ENCODE assay signal across 8 cellular contexts in genomic region chr1:6209661-6210605, GRCh38. TPM values are rescaled to one million over a fixed set of nuclear protein-coding genes. Genes with fewer than 3 reads are reported as not detected.
DNase-seq lines count a peak whose midpoint lies in the region; ATAC-seq and TF ChIP-seq lines count a peak whose summit lies in the region.

No MANE protein-coding gene starts in this region.

- CTCF ChIA-PET in CD8-positive, alpha-beta T cell (lab: Charles Lee): interaction anchor here (0.5 to 1.9 kb wide), 3 partner anchors 10 to 16 kb away, joined by 3 to 4 read pairs (median 4); no protein-coding TSS in a partner anchor
- CTCF ChIA-PET in RWPE1 (lab: Yijun Ruan, JAX): interaction anchor here (0.6 to 0.7 kb wide), 4 partner anchors 15 to 1377 kb away, joined by 3 to 7 read pairs (median 4); no protein-coding TSS in a partner anchor

- no peaks in the 10 kb centered on the region for H3K9me3 ChIP-seq in CD8-positive, alpha-beta T cell (ENCODE audit: low read length)

- peaks cover 5% of the 10 kb centered on the region for H3K27me3 ChIP-seq in CD8-positive, alpha-beta T cell (ENCODE audit: insufficient read depth, low read length)
- H3K27me3 ChIP-seq in mesendoderm (ENCODE audit: insufficient read depth, low read length, poor library complexity): peaks cover 17% of the 10 kb centered on the region

- H3K9ac ChIP-seq in mesendoderm (ENCODE audit: low read length): no peak overlapping the region

- H3K27me3 Mint-ChIP-seq in CD8-positive, alpha-beta T cell (ENCODE audit: low read depth): peaks cover 19% of the 10 kb centered on the region
- H3K27me3 Mint-ChIP-seq in HFFc6 (ENCODE audit: insufficient read depth): peaks cover 1% of the 10 kb centered on the region; the same call in 1 of the 2 replicates
- peaks cover 15% of the 10 kb centered on the region for H3K27me3 Mint-ChIP-seq in activated naive CD4-positive, alpha-beta T cell treated with anti-CD3 and anti-CD28 coated beads, Interleukin-2, amount 50 U/mL, for 24 hours

- H3K79me1 ChIP-seq in mesendoderm (ENCODE audit: low read length): no peaks in the 10 kb centered on the region

- DNase-seq in CD8-positive, alpha-beta T cell: peak in 1 of 7 experiments; percentile 41
- DNase-seq in HFFc6 (no peak), mesendoderm (peak; percentile 56), RWPE1 (ENCODE audit: low spot score) (no peak), putamen (ENCODE audit: low spot score) (no peak), HT-29 (ENCODE audit: low spot score) (no peak)

- no peak overlapping the region for H3K4me3 ChIP-seq in CD8-positive, alpha-beta T cell (ENCODE audit: low read depth, low read length)
- H3K4me3 ChIP-seq in mesendoderm (ENCODE audit: low read length): no peak overlapping the region

- intact Hi-C loops in CD8-positive, alpha-beta T cell (cut with DNase I, micrococcal nuclease): no loop called here

- no peak overlapping the region for H3K27ac Mint-ChIP-seq in CD8-positive, alpha-beta T cell
- H3K27ac Mint-ChIP-seq in HFFc6: no peak overlapping the region
- H3K27ac Mint-ChIP-seq in activated naive CD4-positive, alpha-beta T cell treated with anti-CD3 and anti-CD28 coated beads, Interleukin-2, amount 50 U/mL, for 24 hours: no peak overlapping the region

- POLR2A ChIA-PET in CD8-positive, alpha-beta T cell (lab: Charles Lee): no interaction called here
- POLR2A ChIA-PET in RWPE1 (lab: Yijun Ruan, JAX; ENCODE audit: low non-redundant PET): interaction anchor here (0.5 to 0.6 kb wide), 2 partner anchors 9 to 13 kb away, joined by 3 read pairs; no protein-coding TSS in a partner anchor

- no peak overlapping the region for H3K56ac ChIP-seq in mesendoderm (ENCODE audit: low read length)

- H3K36me3 Mint-ChIP-seq in CD8-positive, alpha-beta T cell: no peaks in the 10 kb centered on the region
- no peaks in the 10 kb centered on the region for H3K36me3 Mint-ChIP-seq in HFFc6 (ENCODE audit: low read depth)
- H3K36me3 Mint-ChIP-seq in activated naive CD4-positive, alpha-beta T cell treated with anti-CD3 and anti-CD28 coated beads, Interleukin-2, amount 50 U/mL, for 24 hours: no peaks in the 10 kb centered on the region

- no peak overlapping the region for H3K4ac ChIP-seq in mesendoderm (ENCODE audit: low read depth, low read length)

- no peak overlapping the region for H2BK5ac ChIP-seq in mesendoderm (ENCODE audit: low read length)

- H3K36me3 ChIP-seq in CD8-positive, alpha-beta T cell (ENCODE audit: insufficient read depth, low read length): no peaks in the 10 kb centered on the region
- no peaks in the 10 kb centered on the region for H3K36me3 ChIP-seq in mesendoderm (ENCODE audit: control insufficient read depth, insufficient read depth, low read length)

- no peak overlapping the region for H3K23ac ChIP-seq in mesendoderm (ENCODE audit: low read length)

- H3K4me1 ChIP-seq in CD8-positive, alpha-beta T cell (ENCODE audit: insufficient read depth, low read length): peaks cover 16% of the 10 kb centered on the region
- H3K4me1 ChIP-seq in mesendoderm (ENCODE audit: control insufficient read depth, low read depth, low read length): no peaks in the 10 kb centered on the region

- peak; percentile 39 for ATAC-seq in CD8-positive, alpha-beta T cell
- no peak for ATAC-seq in GM21447 (IDR thresholded peaks at IDR 0.05; ENCODE audit: unreplicated experiment)

- TF ChIP-seq CTCF in CD8-positive, alpha-beta T cell (IDR thresholded peaks at IDR 0.05): no peak
- TF ChIP-seq CTCF in HFFc6 (IDR thresholded peaks at IDR 0.05): peak; percentile 33
- no peak for TF ChIP-seq CTCF in RWPE1 (conservative IDR thresholded peaks at IDR 0.05; ENCODE audit: low read depth)

- H2BK120ac ChIP-seq in mesendoderm (ENCODE audit: low read depth, low read length): no peak overlapping the region

- H2BK15ac ChIP-seq in mesendoderm (replicated peaks; ENCODE audit: low read depth): no peak overlapping the region

- no peaks in the 10 kb centered on the region for H3K9me3 Mint-ChIP-seq in CD8-positive, alpha-beta T cell
- H3K9me3 Mint-ChIP-seq in HFFc6: no peaks in the 10 kb centered on the region; the same call in 1 of the 2 replicates
- H3K9me3 Mint-ChIP-seq in activated naive CD4-positive, alpha-beta T cell treated with anti-CD3 and anti-CD28 coated beads, Interleukin-2, amount 50 U/mL, for 24 hours: no peaks in the 10 kb centered on the region

- no CpG with 5 or more reads among the region's 17 CpGs for WGBS in mesendoderm (ENCODE audit: extremely low coverage, insufficient coverage, low lambda C conversion rate)

- no peak overlapping the region for H3K27ac ChIP-seq in CD8-positive, alpha-beta T cell (ENCODE audit: low read depth, low read length)
- H3K27ac ChIP-seq in mesendoderm (ENCODE audit: low read depth, low read length) (no peak overlapping the region), RWPE1 (no peak overlapping the region)

- H3K18ac ChIP-seq in mesendoderm (ENCODE audit: low read length): no peak overlapping the region

- peak overlapping the region; percentile 71 for H3K4me2 ChIP-seq in mesendoderm (ENCODE audit: low read length)

- no peak overlapping the region for H2AK5ac ChIP-seq in mesendoderm (ENCODE audit: low read length)

- no peak overlapping the region for H4K5ac ChIP-seq in mesendoderm (ENCODE audit: low read length)

- H3K4me1 Mint-ChIP-seq in CD8-positive, alpha-beta T cell (ENCODE audit: low read depth): peaks cover 8% of the 10 kb centered on the region
- no peaks in the 10 kb centered on the region for H3K4me1 Mint-ChIP-seq in HFFc6 (ENCODE audit: low read depth)
- H3K4me1 Mint-ChIP-seq in activated naive CD4-positive, alpha-beta T cell treated with anti-CD3 and anti-CD28 coated beads, Interleukin-2, amount 50 U/mL, for 24 hours: no peaks in the 10 kb centered on the region

- H4K8ac ChIP-seq in mesendoderm (ENCODE audit: low read depth, low read length): no peak overlapping the region

- H3K4me3 Mint-ChIP-seq in CD8-positive, alpha-beta T cell: peak overlapping the region; percentile 60
- no peak overlapping the region for H3K4me3 Mint-ChIP-seq in HFFc6
- H3K4me3 Mint-ChIP-seq in activated naive CD4-positive, alpha-beta T cell treated with anti-CD3 and anti-CD28 coated beads, Interleukin-2, amount 50 U/mL, for 24 hours: peak overlapping the region; percentile 36

- no peaks in the 10 kb centered on the region for H3K79me2 ChIP-seq in mesendoderm (ENCODE audit: control insufficient read depth, insufficient read depth, low read length)

RNA-seq across cellular contexts. Expression of gene RNF207, which starts 4.0 kb away (rescaled TPM):
- total RNA-seq in CD8-positive, alpha-beta T cell: 1 to 10 TPM; 5.1 to 5.2 TPM
- 1 to 10 TPM; 2.0 to 5.2 (median 2.9) TPM for total RNA-seq in HFFc6 (2021; fragmentation: NEBNext Ultra II Directional; extraction: Animal tissue kit (Norgen Biotek cat#: 25700))
- 0.31 TPM for polyA plus RNA-seq in mesendoderm (2013, experiment 1 of 2)
- 0.41 TPM for polyA plus RNA-seq in mesendoderm (2013, experiment 2 of 2)
- 21.4 and 22.7 TPM in 2 replicates for total RNA-seq in HT-29 (2014; rRNA removed; shearing (Covaris generic))

RNA-seq across cellular contexts. Expression of gene RPL22, which starts 10.5 kb away (rescaled TPM):
- 100 to 1,000 TPM; 565 to 567 TPM for total RNA-seq in CD8-positive, alpha-beta T cell
- 100 to 1,000 TPM; 233 to 341 (median 324) TPM for total RNA-seq in HFFc6 (2021; fragmentation: NEBNext Ultra II Directional; extraction: Animal tissue kit (Norgen Biotek cat#: 25700))
- polyA plus RNA-seq in mesendoderm (2013, experiment 1 of 2): 1,162 TPM
- 1,142 TPM for polyA plus RNA-seq in mesendoderm (2013, experiment 2 of 2)
- 119 and 132 TPM in 2 replicates for total RNA-seq in HT-29 (2014; rRNA removed; shearing (Covaris generic))

RNA-seq across cellular contexts. Expression of gene ICMT, which starts 25.8 kb away (rescaled TPM):
- 1 to 10 TPM; 1.7 to 2.2 TPM for total RNA-seq in CD8-positive, alpha-beta T cell
- 100 to 1,000 TPM in 2 of 6 experiments, 10 to 100 TPM in 4; 89.8 to 116 (median 96.0) TPM for total RNA-seq in HFFc6 (2021; fragmentation: NEBNext Ultra II Directional; extraction: Animal tissue kit (Norgen Biotek cat#: 25700))
- polyA plus RNA-seq in mesendoderm (2013, experiment 1 of 2): 54.8 TPM
- 54.8 TPM for polyA plus RNA-seq in mesendoderm (2013, experiment 2 of 2)
- total RNA-seq in HT-29 (2014; rRNA removed; shearing (Covaris generic)): 95.3 and 95.5 TPM in 2 replicates

RNA-seq across cellular contexts. Expression of gene CHD5, which starts 29.8 kb away (rescaled TPM):
- under 1 TPM; 0.06 to 0.30 TPM for total RNA-seq in CD8-positive, alpha-beta T cell
- total RNA-seq in HFFc6 (2021; fragmentation: NEBNext Ultra II Directional; extraction: Animal tissue kit (Norgen Biotek cat#: 25700)): under 1 TPM in 4 of 6 experiments, not detected in 2; 0.05 to 0.36 (median 0.16) TPM
- 0.35 TPM for polyA plus RNA-seq in mesendoderm (2013, experiment 1 of 2)
- 0.53 TPM for polyA plus RNA-seq in mesendoderm (2013, experiment 2 of 2)
- 0.18 and 0.25 TPM in 2 replicates for total RNA-seq in HT-29 (2014; rRNA removed; shearing (Covaris generic))

RNA-seq across cellular contexts. Expression of gene HES3, which starts 34.0 kb away (rescaled TPM):
- total RNA-seq in CD8-positive, alpha-beta T cell: not detected
- total RNA-seq in HFFc6 (2021; fragmentation: NEBNext Ultra II Directional; extraction: Animal tissue kit (Norgen Biotek cat#: 25700)): not detected
- polyA plus RNA-seq in mesendoderm (2013, experiment 1 of 2): 0.27 TPM
- polyA plus RNA-seq in mesendoderm (2013, experiment 2 of 2): 0.20 TPM
- total RNA-seq in HT-29 (2014; rRNA removed; shearing (Covaris generic)): not detected in 2 replicates

Comparison
In these comparisons a context has a peak if more than half of its experiments do, and no peak if none do; other contexts are left out.
1. RNA of gene ICMT, which starts 25.8 kb away (total RNA-seq): 89.8 to 116 TPM in HFFc6 and 95.3 to 95.5 TPM in HT-29; 1.7 to 2.2 TPM in CD8-positive, alpha-beta T cell; every median in the first group is over 10 times any median in the second.